In genomic region chr11:47578524-47579460, GRCh38 we compare ENCODE assay signal across 8 cellular contexts. TPM values are rescaled to one million over a fixed set of nuclear protein-coding genes. Genes with fewer than 3 reads are reported as not detected.
DNase-seq lines count a peak whose midpoint lies in the region; ATAC-seq and TF ChIP-seq lines count a peak whose summit lies in the region.

TSS of gene KBTBD4 (minus strand) at chr11:47578970. CDS start at chr11:47578951, 19 bp downstream.
TSS of gene NDUFS3 (plus strand) at chr11:47579074. CDS start at chr11:47579092, 18 bp downstream.

- H3K27me3 ChIP-seq in right lobe of liver = no peaks in the 10 kb centered on the region

- TF ChIP-seq POLR2A in right lobe of liver (IDR thresholded peaks at IDR 0.05) = peak; percentile 38

- H3K4me3 ChIP-seq in right lobe of liver = peak within 1 kb of the TSS; percentile 96 to 100 (median 98)

- intact Hi-C loops in right lobe of liver (cut with DNase I) = no loop called here

- 0% methylated on average over 15 of the region's 71 CpGs for WGBS in right lobe of liver (ENCODE audit: insufficient coverage, low coverage, low lambda C conversion rate, missing lambda C conversion rate)

- peak; percentile 94 for DNase-seq in CD1c-positive myeloid dendritic cell (ENCODE audit: extremely low spot score)
- peak; percentile 89 for DNase-seq in NCI-H774 (lab: John Stamatoyannopoulos, UW)
- peak; percentile 81 for DNase-seq in activated CD4-positive, alpha-beta T cell treated with anti-CD3 and anti-CD28 coated beads, Interleukin-2, amount 50 U/mL, for 4 hours
- peak; percentile 81 to 89 for DNase-seq in dermis microvascular lymphatic vessel endothelial cell (ENCODE audit: low read depth in 2 of 2)
- peak; percentile 87 to 91 (median 88) for DNase-seq in right lobe of liver
- DNase-seq in stimulated activated CD4-positive, alpha-beta T cell treated with anti-CD3 and anti-CD28 coated beads, Interleukin-4, amount 100 ng/mL, for 24 hours = peak; percentile 90

- H3K36me3 ChIP-seq in right lobe of liver = peaks cover 0 to 52% (median 11%) of the 10 kb centered on the region in 4 donors

- no peak for TF ChIP-seq CTCF in right lobe of liver (IDR thresholded peaks at IDR 0.05)

- ATAC-seq in GM19438 (IDR thresholded peaks at IDR 0.05; ENCODE audit: low read depth, unreplicated experiment) = peak; percentile 89
- peak; percentile 80 for ATAC-seq in HG03571 (IDR thresholded peaks at IDR 0.05; ENCODE audit: unreplicated experiment)
- peak; percentile 97 to 98 (median 98) for ATAC-seq in right lobe of liver

- no peaks in the 10 kb centered on the region for H3K9me3 ChIP-seq in right lobe of liver

- peak within 1 kb of the TSS; percentile 75 to 87 (median 82) for H3K27ac ChIP-seq in right lobe of liver

- peaks cover 0 to 17% (median 7%) of the 10 kb centered on the region in 4 donors for H3K4me1 ChIP-seq in right lobe of liver

RNA-seq across cellular contexts. Expression of gene KBTBD4, which starts in this region (rescaled TPM):
- total RNA-seq in dermis microvascular lymphatic vessel endothelial cell = 29.3 and 38.2 TPM in 2 replicates
- total RNA-seq in right lobe of liver = 1 to 10 TPM; 6.5 to 9.2 (median 7.3) TPM

RNA-seq across cellular contexts. Expression of gene NDUFS3, which starts in this region (rescaled TPM):
- total RNA-seq in dermis microvascular lymphatic vessel endothelial cell (75.0 and 85.7 TPM in 2 replicates), right lobe of liver (10 to 100 TPM; 53.3 to 64.1 (median 58.2) TPM)

Comparison
In these comparisons a context has a peak if more than half of its experiments do, and no peak if none do; other contexts are left out.
1. Peak in every context shown above with its lines: DNase-seq, ATAC-seq, H3K4me3 ChIP-seq and H3K27ac ChIP-seq.